ENCODE assay signal across 1 cellular context in genomic region chr3:154668835-154669234, GRCh38.
TF ChIP-seq lines count a peak whose summit lies in the region.

No MANE protein-coding gene starts in this region.

TF ChIP-seq in GM23338, 12 proteins besides CTCF, POLR2A, EP300 and RAD21 (continued from another document):
- no peak for TF ChIP-seq REST (IDR thresholded peaks at IDR 0.05; ENCODE audit: unreplicated experiment)
- TF ChIP-seq ZNF331 (CRISPR knock-in tag; IDR thresholded peaks at IDR 0.05; ENCODE audit: low read depth), result no peak
- TF ChIP-seq ZNF462 (CRISPR knock-in tag; IDR thresholded peaks at IDR 0.05), result no peak
- no peak for TF ChIP-seq EZH2phosphoT487 (IDR thresholded peaks at IDR 0.05; ENCODE audit: unreplicated experiment)
- no peak for TF ChIP-seq ZNF114 (CRISPR knock-in tag; IDR thresholded peaks at IDR 0.05)
TF ChIP-seq in GM23338: peak in this region for 0.
